Comparison of ENCODE assay signal across 12 cellular contexts in genomic region chr17:4536742-4537411, GRCh38. TPM values are rescaled to one million over a fixed set of nuclear protein-coding genes. Genes with fewer than 3 reads are reported as not detected.
DNase-seq lines count a peak whose midpoint lies in the region; ATAC-seq and TF ChIP-seq lines count a peak whose summit lies in the region.
"Had no signal": no experiment of that assay in that cellular context is flagged by ENCODE, and none has a peak within 500 bp of the region (broad histone marks: within the 10 kb centered on the region; RNA-seq: fewer than 3 reads in every experiment).

No MANE protein-coding gene starts in this region.

- H3K27ac ChIP-seq in dorsolateral prefrontal cortex (peak overlapping the region; percentile 71 to 100 (median 98)), upper lobe of left lung (peak overlapping the region; percentile 84 to 91 (median 88))
- H3K27ac ChIP-seq: A549 had no signal

- no peak overlapping the region for H3K4me3 Mint-ChIP-seq in activated CD4-positive, alpha-beta T cell treated with anti-CD3 and anti-CD28 coated beads, Interleukin-2, amount 10 ng/mL, durations not matched to agents 24 days and 14 days

- WGBS in upper lobe of left lung, 2 donors = 36 to 51% methylated on average over 15 to 16 of the region's 18 CpGs

- H3K27me3 ChIP-seq in dorsolateral prefrontal cortex (no peaks in the 10 kb centered on the region), upper lobe of left lung (no peaks in the 10 kb centered on the region)

- no peak for TF ChIP-seq CTCF in dorsolateral prefrontal cortex (IDR thresholded peaks at IDR 0.05 in 54 of 56, conservative IDR thresholded peaks at IDR 0.05 in 2 of 56; ENCODE audit: low read depth in 1 of 56, partially characterized antibody in 56 of 56)
- no peak for TF ChIP-seq CTCF in upper lobe of left lung (IDR thresholded peaks at IDR 0.05)
- no peak for TF ChIP-seq CTCF in GM13977 (IDR thresholded peaks at IDR 0.05; ENCODE audit: extremely low read depth, insufficient read depth, missing control alignments)

- H3K4me1 Mint-ChIP-seq in activated CD4-positive, alpha-beta T cell treated with anti-CD3 and anti-CD28 coated beads, Interleukin-2, amount 10 ng/mL, durations not matched to agents 24 days and 14 days = peaks cover 4% of the 10 kb centered on the region

- intact Hi-C loops in dorsolateral prefrontal cortex (cut with DNase I) = loop anchor here in 1 of 2 donors (5.0 kb wide), 1 partner anchor 115 kb away; no protein-coding TSS in a partner anchor
- intact Hi-C loops in activated CD4-positive, alpha-beta T cell treated with anti-CD3 and anti-CD28 coated beads, Interleukin-2, amount 10 ng/mL, durations not matched to agents 24 days and 14 days (cut with micrococcal nuclease) = loop anchor here (10.0 kb wide), 1 partner anchor 112 kb away; no protein-coding TSS in a partner anchor

- H3K9me3 ChIP-seq in upper lobe of left lung = no peaks in the 10 kb centered on the region
- H3K9me3 ChIP-seq: A549 had no signal

- DNase-seq in NCI-H524 (lab: John Stamatoyannopoulos, UW) (peak; percentile 12 to 47), NCI-H524 treated with DMSO at 0.1 percent for 48 hours (lab: John Stamatoyannopoulos, UW) (no peak), dorsolateral prefrontal cortex (no peak), medulla oblongata (ENCODE audit: extremely low spot score) (peak; percentile 45), upper lobe of left lung (peak in 1 of 2 donors; percentile 83), GM13977 (ENCODE audit: low spot score) (no peak)
- no peak for DNase-seq in activated CD4-positive, alpha-beta T cell treated with anti-CD3 and anti-CD28 coated beads, Interleukin-2, amount 10 ng/mL, durations not matched to agents 24 days and 14 days
- DNase-seq: activated CD4-positive, alpha-beta T cell treated with anti-CD3 and anti-CD28 coated beads, Interleukin-2, amount 50 U/mL, for 48 hours; NCI-H1436; SHP77 treated with DMSO at 0.1 percent for 48 hours had no signal

- peaks cover 77 to 98% (median 95%) of the 10 kb centered on the region in 4 donors for H3K4me1 ChIP-seq in upper lobe of left lung

- peak in 1 of 4 donors; percentile 1 for TF ChIP-seq POLR2A in upper lobe of left lung (IDR thresholded peaks at IDR 0.05)

- peaks cover 7 to 56% (median 29%) of the 10 kb centered on the region in 4 donors for H3K36me3 ChIP-seq in upper lobe of left lung

- ATAC-seq in upper lobe of left lung (ENCODE audit: low FRiP score in 2 of 2) (peak in 1 of 2 donors; percentile 48), GM21576 (IDR thresholded peaks at IDR 0.05; ENCODE audit: unreplicated experiment) (no peak)
- ATAC-seq: A549 had no signal

- TF ChIP-seq EP300 in upper lobe of left lung (IDR thresholded peaks at IDR 0.05) = peak in 3 of 4 donors; percentile 56 to 86 (median 63)

- no peaks in the 10 kb centered on the region for H3K9me3 Mint-ChIP-seq in activated CD4-positive, alpha-beta T cell treated with anti-CD3 and anti-CD28 coated beads, Interleukin-2, amount 10 ng/mL, durations not matched to agents 24 days and 14 days

- H3K27ac Mint-ChIP-seq in activated CD4-positive, alpha-beta T cell treated with anti-CD3 and anti-CD28 coated beads, Interleukin-2, amount 10 ng/mL, durations not matched to agents 24 days and 14 days = no peak overlapping the region

- H3K27me3 Mint-ChIP-seq in activated CD4-positive, alpha-beta T cell treated with anti-CD3 and anti-CD28 coated beads, Interleukin-2, amount 10 ng/mL, durations not matched to agents 24 days and 14 days = peaks cover 4% of the 10 kb centered on the region

- peaks cover 13% of the 10 kb centered on the region for H3K36me3 Mint-ChIP-seq in activated CD4-positive, alpha-beta T cell treated with anti-CD3 and anti-CD28 coated beads, Interleukin-2, amount 10 ng/mL, durations not matched to agents 24 days and 14 days (ENCODE audit: low read depth)

- H3K4me3 ChIP-seq in dorsolateral prefrontal cortex (peak overlapping the region in 21 of 59 donors; percentile 2 to 61 (median 25)), upper lobe of left lung (no peak overlapping the region)
- H3K4me3 ChIP-seq: A549 had no signal

- in situ Hi-C loops in GM13977 (cut with MboI; ENCODE audit: low pct_unique_long_range_greater_than_20kb, low sequenced_read_pairs, unreplicated experiment) = no loop called here

RNA-seq across cellular contexts. Expression of gene MYBBP1A, which starts 18.3 kb away (rescaled TPM):
- total RNA-seq in dorsolateral prefrontal cortex (100 to 1,000 TPM in 2 of 120 experiments, 10 to 100 TPM in 118; 49.9 to 110 (median 68.5) TPM), upper lobe of left lung (100 to 1,000 TPM in 1 of 6 donors, 10 to 100 TPM in 5; 45.2 to 151 (median 57.3) TPM)
- 178 and 181 TPM in 2 replicates for total RNA-seq in activated CD4-positive, alpha-beta T cell treated with anti-CD3 and anti-CD28 coated beads, Interleukin-2, amount 10 ng/mL, durations not matched to agents 24 days and 14 days

RNA-seq across cellular contexts. Expression of gene GGT6, which starts 23.5 kb away (rescaled TPM):
- under 1 TPM in 1 of 120 experiments, not detected in 119; 0.29 TPM for total RNA-seq in dorsolateral prefrontal cortex
- total RNA-seq in upper lobe of left lung = 10 to 100 TPM in 3 of 6 donors, 1 to 10 TPM in 3; 3.8 to 18.7 (median 9.7) TPM
- not detected in 2 replicates for total RNA-seq in activated CD4-positive, alpha-beta T cell treated with anti-CD3 and anti-CD28 coated beads, Interleukin-2, amount 10 ng/mL, durations not matched to agents 24 days and 14 days

RNA-seq across cellular contexts. Expression of gene SPNS2, which starts 38.2 kb away (rescaled TPM):
- total RNA-seq in dorsolateral prefrontal cortex (100 to 1,000 TPM in 4 of 120 experiments, 10 to 100 TPM in 116; 41.1 to 115 (median 69.7) TPM), upper lobe of left lung (10 to 100 TPM; 41.8 to 89.1 (median 55.2) TPM)
- total RNA-seq in activated CD4-positive, alpha-beta T cell treated with anti-CD3 and anti-CD28 coated beads, Interleukin-2, amount 10 ng/mL, durations not matched to agents 24 days and 14 days = 0.17 and 0.28 TPM in 2 replicates

RNA-seq across cellular contexts. Expression of gene SMTNL2, which starts 47.5 kb away (rescaled TPM):
- total RNA-seq in dorsolateral prefrontal cortex (1 to 10 TPM in 38 of 120 experiments, under 1 TPM in 51, not detected in 31; 0.19 to 4.3 (median 0.85) TPM), upper lobe of left lung (1 to 10 TPM in 5 of 6 donors, under 1 TPM in 1; 0.49 to 7.3 (median 3.6) TPM)
- not detected in 2 replicates for total RNA-seq in activated CD4-positive, alpha-beta T cell treated with anti-CD3 and anti-CD28 coated beads, Interleukin-2, amount 10 ng/mL, durations not matched to agents 24 days and 14 days

Comparison
In these comparisons a context has a peak if more than half of its experiments do, and no peak if none do; other contexts are left out.
1. DNase-seq: peak in NCI-H524 (2 of 2) and medulla oblongata (single experiment); none in NCI-H524 treated with DMSO at 0.1 percent for 48 hours (single experiment), dorsolateral prefrontal cortex (0 of 10), GM13977 (single experiment) and activated CD4-positive, alpha-beta T cell treated with anti-CD3 and anti-CD28 coated beads, Interleukin-2, amount 10 ng/mL, durations not matched to agents 24 days and 14 days (single experiment).
2. RNA of gene SPNS2, which starts 38.2 kb away (total RNA-seq): 41.1 to 115 TPM in dorsolateral prefrontal cortex and 41.8 to 89.1 TPM in upper lobe of left lung; 0.17 to 0.28 TPM in activated CD4-positive, alpha-beta T cell treated with anti-CD3 and anti-CD28 coated beads, Interleukin-2, amount 10 ng/mL, durations not matched to agents 24 days and 14 days; every median in the first group is over 10 times any median in the second.